In genomic region chr12:131695968-131696367, GRCh38 we compare ENCODE assay signal across 1 cellular context.
TF ChIP-seq lines count a peak whose summit lies in the region.

No MANE protein-coding gene starts in this region.

TF ChIP-seq in H1, 55 proteins besides CTCF, POLR2A, EP300 and RAD21 (continued from another document):
- TF ChIP-seq ATF2 (IDR thresholded peaks at IDR 0.05; ENCODE audit: low read length) = no peak
- TF ChIP-seq BACH1 (IDR thresholded peaks at IDR 0.05; ENCODE audit: low read length) = no peak
- TF ChIP-seq RFX5 (IDR thresholded peaks at IDR 0.05; ENCODE audit: borderline replicate concordance, low read depth, low read length) = no peak
